18 cellular contexts compared by ENCODE assay signal in the genomic region with DNA sequence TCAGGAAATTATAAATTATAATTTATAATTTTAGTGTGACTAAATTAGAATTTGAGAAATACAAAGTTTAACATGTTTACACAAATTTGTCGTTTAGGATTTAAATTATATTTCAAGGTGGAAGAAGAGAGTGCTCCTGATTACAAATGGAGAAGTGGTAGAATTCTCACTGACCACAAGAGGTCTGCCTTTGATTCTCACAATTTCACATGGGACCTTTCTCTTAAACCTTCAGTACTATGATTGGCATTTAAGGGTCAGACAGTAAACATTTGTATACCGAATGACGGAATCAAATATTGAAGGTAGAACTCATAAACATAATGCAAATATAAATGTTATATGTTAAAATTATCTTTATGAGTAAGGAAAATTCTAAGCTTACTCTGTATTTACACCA.
"Had no signal": no experiment of that assay in that cellular context is flagged by ENCODE, and none has a peak within 500 bp of the region (broad histone marks: within the 10 kb centered on the region; RNA-seq: fewer than 3 reads in every experiment).

No MANE protein-coding gene starts in this region.

- H3K27ac Mint-ChIP-seq: activated CD4-positive, alpha-beta T cell treated with anti-CD3 and anti-CD28 coated beads, Interleukin-2, amount 10 ng/mL, durations not matched to agents 24 days and 14 days; activated naive CD8-positive, alpha-beta T cell; dendritic cell treated with granulocyte-macrophage colony-stimulating factor and Interleukin-4, amounts not matched to agents 40 ng/mL and 50 ng/mL, for 4 days; memory B cell; naive thymus-derived CD8-positive, alpha-beta T cell had no signal

- H3K9me3 Mint-ChIP-seq: activated CD4-positive, alpha-beta T cell treated with anti-CD3 and anti-CD28 coated beads, Interleukin-2, amount 10 ng/mL, durations not matched to agents 24 days and 14 days; dendritic cell treated with granulocyte-macrophage colony-stimulating factor and Interleukin-4, amounts not matched to agents 40 ng/mL and 50 ng/mL, for 4 days; memory B cell; naive thymus-derived CD8-positive, alpha-beta T cell had no signal

- ATAC-seq: left ventricle myocardium superior; naive thymus-derived CD8-positive, alpha-beta T cell had no signal

- H3K4me1 ChIP-seq: breast epithelium had no signal

- H3K4me3 Mint-ChIP-seq: activated CD4-positive, alpha-beta T cell treated with anti-CD3 and anti-CD28 coated beads, Interleukin-2, amount 10 ng/mL, durations not matched to agents 24 days and 14 days; activated naive CD8-positive, alpha-beta T cell; dendritic cell treated with granulocyte-macrophage colony-stimulating factor and Interleukin-4, amounts not matched to agents 40 ng/mL and 50 ng/mL, for 4 days; memory B cell; naive thymus-derived CD8-positive, alpha-beta T cell had no signal

- H3K4me1 Mint-ChIP-seq: memory B cell had no signal

- H3K27ac ChIP-seq: breast epithelium had no signal

- H3K36me3 ChIP-seq: breast epithelium had no signal

- H3K27me3 ChIP-seq: breast epithelium had no signal

- DNase-seq: activated CD4-positive, alpha-beta T cell treated with anti-CD3 and anti-CD28 coated beads, Interleukin-2, amount 10 ng/mL, durations not matched to agents 24 days and 14 days; activated CD4-positive, CD25-positive, alpha-beta regulatory T cell; activated CD8-positive, alpha-beta memory T cell treated with anti-CD3 and anti-CD28 coated beads, Interleukin-2, amount 50 U/mL, for 48 hours; activated gamma-delta T cell treated with Interleukin-2 at 50 U/mL for 16 hours; anterior cingulate cortex; cerebellar nuclear complex; glutamatergic neuron; kidney glomerular epithelial cell; left ventricle myocardium superior; naive thymus-derived CD8-positive, alpha-beta T cell; stimulated activated CD4-positive, alpha-beta T cell treated with anti-CD3 and anti-CD28 coated beads, Interleukin-4, amount 100 ng/mL, for 1 hour; stimulated activated naive CD4-positive, alpha-beta T cell; T-helper 2 cell; trophoblast cell had no signal

- H3K27me3 Mint-ChIP-seq: dendritic cell treated with granulocyte-macrophage colony-stimulating factor and Interleukin-4, amounts not matched to agents 40 ng/mL and 50 ng/mL, for 4 days had no signal

- H3K4me3 ChIP-seq: breast epithelium had no signal

- H3K9me3 ChIP-seq: breast epithelium had no signal

- H3K36me3 Mint-ChIP-seq: activated naive CD8-positive, alpha-beta T cell; memory B cell; naive thymus-derived CD8-positive, alpha-beta T cell had no signal
